In genomic region chr10:89873047-89873446, GRCh38 we compare ENCODE assay signal across 15 cellular contexts.
DNase-seq lines count a peak whose midpoint lies in the region; ATAC-seq and TF ChIP-seq lines count a peak whose summit lies in the region.
"Had no signal": no experiment of that assay in that cellular context is flagged by ENCODE, and none has a peak within 500 bp of the region (broad histone marks: within the 10 kb centered on the region; RNA-seq: fewer than 3 reads in every experiment).

No MANE protein-coding gene starts in this region.

- ATAC-seq in GM18519 (IDR thresholded peaks at IDR 0.05; ENCODE audit: low FRiP score, unreplicated experiment) (peak; percentile 90), GM21367 (IDR thresholded peaks at IDR 0.05; ENCODE audit: unreplicated experiment) (peak; percentile 80), HG02884 (IDR thresholded peaks at IDR 0.05; ENCODE audit: unreplicated experiment) (peak; percentile 84), HG03460 (IDR thresholded peaks at IDR 0.05; ENCODE audit: unreplicated experiment) (peak; percentile 72), left lung (no peak)
- ATAC-seq: HCT116, PC-3 had no signal

- no peak for DNase-seq in effector CD8-positive, alpha-beta T cell (lab: John Stamatoyannopoulos, UW)
- no peak for DNase-seq in D341Med (ENCODE audit: low spot score)
- DNase-seq in left lung: no peak
- no peak for DNase-seq in GM20000 (ENCODE audit: low spot score)
- DNase-seq: aorta, DMS79, NCI-H446, PC-3 had no signal

- no peaks in the 10 kb centered on the region for H3K27me3 ChIP-seq in left lung
- H3K27me3 ChIP-seq: neural progenitor cell had no signal

- no peak for TF ChIP-seq CTCF in left lung (IDR thresholded peaks at IDR 0.05)
- no peak for TF ChIP-seq CTCF in GM20000 (IDR thresholded peaks at IDR 0.05; ENCODE audit: extremely low read depth, missing control alignments)

- intact Hi-C loops in left lung (cut with DNase I): no loop called here

- H3K9me3 ChIP-seq in left lung: no peaks in the 10 kb centered on the region

- H3K27ac ChIP-seq in left lung: no peak overlapping the region
- H3K27ac ChIP-seq: neural progenitor cell had no signal

- no peak overlapping the region for H3K4me3 ChIP-seq in left lung
- H3K4me3 ChIP-seq: lung, neural progenitor cell had no signal

- no peaks in the 10 kb centered on the region for H3K4me1 ChIP-seq in left lung
- H3K4me1 ChIP-seq: neural progenitor cell had no signal

- no peaks in the 10 kb centered on the region for H3K36me3 ChIP-seq in left lung
- H3K36me3 ChIP-seq: neural progenitor cell had no signal
